ENCODE assay signal across 1 cellular context in genomic region chrX:130231184-130231583, GRCh38. TPM values are rescaled to one million over a fixed set of nuclear protein-coding genes. Genes with fewer than 3 reads are reported as not detected.
"Had no signal": no experiment of that assay in that cellular context is flagged by ENCODE, and none has a peak within 500 bp of the region (broad histone marks: within the 10 kb centered on the region; RNA-seq: fewer than 3 reads in every experiment).

No MANE protein-coding gene starts in this region.

RNA-seq across cellular contexts. Expression of gene RAB33A, which starts 59.4 kb away (rescaled TPM):
- total RNA-seq: PC-3 had no signal
